Comparison of ENCODE assay signal across 8 cellular contexts in the genomic region with DNA sequence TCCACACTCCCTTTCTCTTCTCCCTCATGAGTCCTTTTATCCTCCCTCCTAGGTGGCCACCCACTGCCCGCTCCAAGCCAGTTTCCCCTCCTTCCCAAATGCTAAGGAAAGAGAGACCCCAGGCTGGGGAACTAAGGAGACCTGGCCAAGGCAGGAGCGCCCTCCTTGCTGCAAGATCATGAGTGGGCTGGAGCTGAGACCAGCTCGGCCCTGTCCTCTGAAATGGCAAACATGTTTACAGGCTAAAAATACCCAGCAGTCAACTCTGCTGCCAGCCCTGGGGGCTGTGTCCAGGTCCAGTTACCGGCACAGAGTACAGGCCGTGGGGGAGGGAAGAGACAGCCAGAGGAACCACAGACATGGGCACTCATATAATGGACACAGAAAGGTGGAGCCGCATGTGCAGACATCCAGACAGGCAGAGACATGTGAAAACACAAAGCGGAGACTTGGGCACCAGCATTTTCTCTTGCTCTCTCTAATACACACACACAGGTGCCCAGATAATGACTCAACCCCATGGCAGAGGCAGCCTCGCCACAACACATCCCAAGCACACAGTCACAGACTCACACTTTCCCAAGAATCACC. TPM values are rescaled to one million over a fixed set of nuclear protein-coding genes. Genes with fewer than 3 reads are reported as not detected.
DNase-seq lines count a peak whose midpoint lies in the region; ATAC-seq, FAIRE-seq and TF ChIP-seq lines count a peak whose summit lies in the region.

No MANE protein-coding gene starts in this region.

- H3K27me3 ChIP-seq in esophagus squamous epithelium, result no peaks in the 10 kb centered on the region

- peak overlapping the region; percentile 88 to 100 (median 98) for H3K4me3 ChIP-seq in esophagus squamous epithelium

- no peaks in the 10 kb centered on the region for H3K36me3 ChIP-seq in esophagus squamous epithelium

- DNase-seq in RCC 7860 (ENCODE audit: low spot score), result peak; percentile 53
- DNase-seq in esophagus squamous epithelium (lab: John Stamatoyannopoulos, UW), result no peak
- DNase-seq in natural killer cell treated with Interleukin-12 subunit alpha and Interleukin-12 subunit beta and Interleukin-15 and Interleukin-18, amount 100 ng/mL, for 72 hours (ENCODE audit: low spot score), result no peak
- DNase-seq in SKM-1 (lab: John Stamatoyannopoulos, UW; ENCODE audit: unreplicated experiment), result no peak

- no peak for TF ChIP-seq CTCF in C4-2B (conservative IDR thresholded peaks at IDR 0.05)
- no peak for TF ChIP-seq CTCF in esophagus squamous epithelium (IDR thresholded peaks at IDR 0.05)

- TF ChIP-seq POLR2A in esophagus squamous epithelium (IDR thresholded peaks at IDR 0.05), result peak in 1 of 4 donors; percentile 51

- H3K27ac Mint-ChIP-seq in natural killer cell treated with Interleukin-12 subunit alpha and Interleukin-12 subunit beta and Interleukin-15 and Interleukin-18, amount 100 ng/mL, for 72 hours, result no peak overlapping the region

- no peak for ATAC-seq in natural killer cell treated with Interleukin-12 subunit alpha and Interleukin-12 subunit beta and Interleukin-15 and Interleukin-18, amount 100 ng/mL, for 72 hours
- no peak for ATAC-seq in GM19035 (IDR thresholded peaks at IDR 0.05; ENCODE audit: unreplicated experiment)
- no peak for ATAC-seq in HG03342 (IDR thresholded peaks at IDR 0.05; ENCODE audit: unreplicated experiment)
- no peak for ATAC-seq in activated CD4-positive, CD25-positive, alpha-beta regulatory T cell treated with anti-CD3 and anti-CD28 coated beads, Interleukin-2, amount 50 U/mL, for 24 hours

- H3K27ac ChIP-seq in C4-2B (peak overlapping the region; percentile 75), esophagus squamous epithelium (peak overlapping the region; percentile 99 to 100 (median 100))

- H3K4me3 Mint-ChIP-seq in natural killer cell treated with Interleukin-12 subunit alpha and Interleukin-12 subunit beta and Interleukin-15 and Interleukin-18, amount 100 ng/mL, for 72 hours, result peak overlapping the region; percentile 83

- no peaks in the 10 kb centered on the region for H3K36me3 Mint-ChIP-seq in natural killer cell treated with Interleukin-12 subunit alpha and Interleukin-12 subunit beta and Interleukin-15 and Interleukin-18, amount 100 ng/mL, for 72 hours

- no peaks in the 10 kb centered on the region for H3K9me3 ChIP-seq in esophagus squamous epithelium

- FAIRE-seq in RCC 7860 (lab: Jason Lieb, UNC), result no peak

- H3K4me1 Mint-ChIP-seq in natural killer cell treated with Interleukin-12 subunit alpha and Interleukin-12 subunit beta and Interleukin-15 and Interleukin-18, amount 100 ng/mL, for 72 hours (ENCODE audit: low read depth in 2 of 2), result peaks cover 52 to 60% of the 10 kb centered on the region in 2 donors

- peaks cover 40 to 82% (median 50%) of the 10 kb centered on the region in 3 donors for H3K4me1 ChIP-seq in esophagus squamous epithelium

- intact Hi-C loops in esophagus squamous epithelium (cut with DNase I), result no loop called here

- 25 to 39% methylated on average over 5 to 8 of the region's 8 CpGs for WGBS in esophagus squamous epithelium, 2 donors

- no peaks in the 10 kb centered on the region for H3K27me3 Mint-ChIP-seq in natural killer cell treated with Interleukin-12 subunit alpha and Interleukin-12 subunit beta and Interleukin-15 and Interleukin-18, amount 100 ng/mL, for 72 hours

- H3K9me3 Mint-ChIP-seq in natural killer cell treated with Interleukin-12 subunit alpha and Interleukin-12 subunit beta and Interleukin-15 and Interleukin-18, amount 100 ng/mL, for 72 hours, result no peaks in the 10 kb centered on the region

RNA-seq across cellular contexts. Expression of a gene that starts 1.2 kb away (rescaled TPM):
- 1,000 to 10,000 TPM in 2 of 4 donors, 100 to 1,000 TPM in 2; 695 to 1,250 (median 954) TPM for total RNA-seq in esophagus squamous epithelium
- 10 to 100 TPM; 49.2 to 60.0 TPM for total RNA-seq in natural killer cell treated with Interleukin-12 subunit alpha and Interleukin-12 subunit beta and Interleukin-15 and Interleukin-18, amount 100 ng/mL, for 72 hours

RNA-seq across cellular contexts. Expression of a gene that starts 25.9 kb away (rescaled TPM):
- 1,000 to 10,000 TPM; 1,144 to 2,095 (median 1,685) TPM for total RNA-seq in esophagus squamous epithelium
- total RNA-seq in natural killer cell treated with Interleukin-12 subunit alpha and Interleukin-12 subunit beta and Interleukin-15 and Interleukin-18, amount 100 ng/mL, for 72 hours, result 1,000 to 10,000 TPM in 1 of 2 donors, 100 to 1,000 TPM in 1; 898 to 1,016 TPM

RNA-seq across cellular contexts. Expression of a gene that starts 43.5 kb away (rescaled TPM):
- 10 to 100 TPM in 1 of 4 donors, 1 to 10 TPM in 3; 5.0 to 12.7 (median 8.0) TPM for total RNA-seq in esophagus squamous epithelium
- total RNA-seq in natural killer cell treated with Interleukin-12 subunit alpha and Interleukin-12 subunit beta and Interleukin-15 and Interleukin-18, amount 100 ng/mL, for 72 hours, result 10 to 100 TPM; 24.1 to 35.7 TPM

RNA-seq across cellular contexts. Expression of a gene that starts 53.9 kb away (rescaled TPM):
- total RNA-seq in esophagus squamous epithelium, result 100 to 1,000 TPM; 103 to 132 (median 111) TPM
- 100 to 1,000 TPM; 234 to 259 TPM for total RNA-seq in natural killer cell treated with Interleukin-12 subunit alpha and Interleukin-12 subunit beta and Interleukin-15 and Interleukin-18, amount 100 ng/mL, for 72 hours

Comparison
In these comparisons a context has a peak if more than half of its experiments do, and no peak if none do; other contexts are left out.
1. RNA of a gene that starts 1.2 kb away (total RNA-seq): 695 to 1,250 TPM in esophagus squamous epithelium; 49.2 to 60.0 TPM in natural killer cell treated with Interleukin-12 subunit alpha and Interleukin-12 subunit beta and Interleukin-15 and Interleukin-18, amount 100 ng/mL, for 72 hours; every median in the first group is over 10 times any median in the second.